ENCODE assay signal across 15 cellular contexts in genomic region chr9:13979941-13980318, GRCh38.
"Had no signal": no experiment of that assay in that cellular context is flagged by ENCODE, and none has a peak within 500 bp of the region (broad histone marks: within the 10 kb centered on the region; RNA-seq: fewer than 3 reads in every experiment).

No MANE protein-coding gene starts in this region.

- H3K36me3 Mint-ChIP-seq: immature natural killer cell; neural progenitor cell; stimulated activated memory B cell treated with anti-CD40 and anti-IgM and Interleukin-4, amounts not matched to agents 10 μg/mL and 1 μg/mL and 100 μg/mL, for 72 hours had no signal

- H3K27me3 Mint-ChIP-seq: stimulated activated memory B cell treated with anti-CD40 and anti-IgM and Interleukin-4, amounts not matched to agents 10 μg/mL and 1 μg/mL and 100 μg/mL, for 72 hours; stimulated activated naive CD8-positive, alpha-beta T cell treated with anti-CD3 and anti-CD28 coated beads, Interleukin-15, Interleukin-2, amounts not matched to agents 100 ng/mL and 50 ng/mL, for 24 hours had no signal

- ATAC-seq: naive thymus-derived CD8-positive, alpha-beta T cell; right lobe of liver; stimulated activated memory B cell treated with anti-CD40 and anti-IgM and Interleukin-4, amounts not matched to agents 10 μg/mL and 1 μg/mL and 100 μg/mL, for 72 hours had no signal

- H3K4me3 Mint-ChIP-seq: immature natural killer cell; naive thymus-derived CD8-positive, alpha-beta T cell; neural progenitor cell; stimulated activated memory B cell treated with anti-CD40 and anti-IgM and Interleukin-4, amounts not matched to agents 10 μg/mL and 1 μg/mL and 100 μg/mL, for 72 hours; stimulated activated naive CD8-positive, alpha-beta T cell treated with anti-CD3 and anti-CD28 coated beads, Interleukin-15, Interleukin-2, amounts not matched to agents 100 ng/mL and 50 ng/mL, for 24 hours had no signal

- DNase-seq: dermis blood vessel endothelial cell; erythroblast; immature natural killer cell; naive thymus-derived CD8-positive, alpha-beta T cell; nucleus accumbens; pancreas; retina; right lobe of liver; stimulated activated CD4-positive, alpha-beta T cell treated with anti-CD3 and anti-CD28 coated beads, Interleukin-4, amount 100 ng/mL, for 1 hour; tibial artery; upper lobe of left lung; uterus had no signal

- H3K9me3 Mint-ChIP-seq: neural progenitor cell had no signal

- H3K27ac Mint-ChIP-seq: immature natural killer cell; naive thymus-derived CD8-positive, alpha-beta T cell; neural progenitor cell; stimulated activated memory B cell treated with anti-CD40 and anti-IgM and Interleukin-4, amounts not matched to agents 10 μg/mL and 1 μg/mL and 100 μg/mL, for 72 hours; stimulated activated naive CD8-positive, alpha-beta T cell treated with anti-CD3 and anti-CD28 coated beads, Interleukin-15, Interleukin-2, amounts not matched to agents 100 ng/mL and 50 ng/mL, for 24 hours had no signal

- H3K4me1 Mint-ChIP-seq: immature natural killer cell; naive thymus-derived CD8-positive, alpha-beta T cell; neural progenitor cell; stimulated activated memory B cell treated with anti-CD40 and anti-IgM and Interleukin-4, amounts not matched to agents 10 μg/mL and 1 μg/mL and 100 μg/mL, for 72 hours had no signal
